Comparison of ENCODE assay signal across 8 cellular contexts in genomic region chr13:75687145-75687763, GRCh38. TPM values are rescaled to one million over a fixed set of nuclear protein-coding genes. Genes with fewer than 3 reads are reported as not detected.
DNase-seq lines count a peak whose midpoint lies in the region; ATAC-seq and TF ChIP-seq lines count a peak whose summit lies in the region.

No MANE protein-coding gene starts in this region.

- no peaks in the 10 kb centered on the region for H4K20me1 ChIP-seq in mammary epithelial cell (ENCODE audit: insufficient read depth, low read length)

- no peak overlapping the region for H3K4me2 ChIP-seq in mammary epithelial cell (ENCODE audit: insufficient read depth, low read depth, low read length)

- intact Hi-C loops in mammary epithelial cell (cut with micrococcal nuclease), result loop anchor here (2.0 to 5.0 kb wide), 4 partner anchors 120 to 1215 kb away; no protein-coding TSS in a partner anchor

- peaks cover 24% of the 10 kb centered on the region for H3K4me1 ChIP-seq in mammary epithelial cell (ENCODE audit: insufficient read depth, low read length)

- H3K36me3 Mint-ChIP-seq in nephron (ENCODE audit: low read depth) (no peaks in the 10 kb centered on the region), T-helper 17 cell (ENCODE audit: low read depth) (peaks cover 5% of the 10 kb centered on the region)

- CTCF ChIA-PET in mammary epithelial cell (lab: Charles Lee; ENCODE audit: low non-redundant PET), result interaction anchor here (0.6 to 1.0 kb wide), 4 partner anchors 11 to 979 kb away, joined by 3 to 18 read pairs (median 4); no protein-coding TSS in a partner anchor

- peaks cover 3% of the 10 kb centered on the region for H3K9me3 Mint-ChIP-seq in nephron

- H3K27ac ChIP-seq in mammary epithelial cell (ENCODE audit: insufficient read depth, low read depth, low read length), result no peak overlapping the region

- peaks cover 3% of the 10 kb centered on the region for H3K79me2 ChIP-seq in mammary epithelial cell (ENCODE audit: insufficient read depth, low read length)

- H3K27me3 Mint-ChIP-seq in nephron (ENCODE audit: low read depth) (no peaks in the 10 kb centered on the region), T-helper 17 cell (no peaks in the 10 kb centered on the region)

- peak; percentile 59 for TF ChIP-seq CTCF in mammary epithelial cell (conservative IDR thresholded peaks at IDR 0.05 in 1 of 2, IDR thresholded peaks at IDR 0.05 in 1 of 2; ENCODE audit: extremely low read depth in 1 of 2, insufficient read depth in 1 of 2, low read depth in 1 of 2, low read length in 2 of 2)
- peak; percentile 46 to 61 (median 48) for TF ChIP-seq CTCF in nephron (IDR thresholded peaks at IDR 0.05; ENCODE audit: unreplicated experiment in 3 of 3)

- no peaks in the 10 kb centered on the region for H3K27me3 ChIP-seq in mammary epithelial cell (ENCODE audit: insufficient read depth, low read length)

- no peak overlapping the region for H3K4me3 ChIP-seq in mammary epithelial cell (replicated peaks in 1 of 3; ENCODE audit: insufficient read depth in 1 of 3, low read depth in 2 of 3, low read length in 3 of 3)

- no peaks in the 10 kb centered on the region for H3K9me3 ChIP-seq in mammary epithelial cell (replicated peaks; ENCODE audit: insufficient read depth, low read length)
- H3K9me3 ChIP-seq in T-helper 17 cell (ENCODE audit: control insufficient read depth, low read length, poor library complexity, severe bottlenecking), result no peaks in the 10 kb centered on the region

- no peak overlapping the region for H3K4me3 Mint-ChIP-seq in nephron
- no peak overlapping the region for H3K4me3 Mint-ChIP-seq in T-helper 17 cell

- H3K27ac Mint-ChIP-seq in nephron (no peak overlapping the region), T-helper 17 cell (no peak overlapping the region)

- H3K9ac ChIP-seq in mammary epithelial cell (ENCODE audit: insufficient read depth, low read length), result no peak overlapping the region

- H3K4me1 Mint-ChIP-seq in nephron (no peaks in the 10 kb centered on the region), T-helper 17 cell (peaks cover 7% of the 10 kb centered on the region)

- no peaks in the 10 kb centered on the region for H3K36me3 ChIP-seq in mammary epithelial cell (ENCODE audit: insufficient read depth, low read length)

- ATAC-seq in T-helper 17 cell, result no peak
- ATAC-seq in GM21619 (IDR thresholded peaks at IDR 0.05; ENCODE audit: unreplicated experiment), result no peak

- no peak overlapping the region for H2AFZ ChIP-seq in mammary epithelial cell (ENCODE audit: low read depth, low read length)

- no TSS peak for BruUV-seq in mammary epithelial cell (replicated peaks; lab: Mats Ljungman, UMichigan)

- dilution Hi-C loops in mammary epithelial cell (cut with HindIII; ENCODE audit: low sequenced_read_pairs), result no loop called here

- in situ Hi-C loops in mammary epithelial cell (cut with MboI; ENCODE audit: low sequenced_read_pairs in 2 of 2), result loop anchor here (25.0 kb wide), 2 partner anchors 325 to 775 kb away; no protein-coding TSS in a partner anchor

- DNase-seq in ELR (ENCODE audit: low read depth) (peak; percentile 72), NAMALWA (ENCODE audit: low spot score) (peak; percentile 26), mammary epithelial cell (peak; percentile 53), T-helper 17 cell (no peak), T-helper 1 cell (no peak)
- no peak for DNase-seq in activated naive CD4-positive, alpha-beta T cell (lab: John Stamatoyannopoulos, UW)

RNA-seq across cellular contexts. Expression of gene LMO7, which starts 51.1 kb away (rescaled TPM):
- total RNA-seq in mammary epithelial cell (10 to 100 TPM; 26.4 to 44.8 TPM), T-helper 17 cell (10 to 100 TPM; 10.2 to 12.3 TPM)
- 7.1 TPM for polyA plus RNA-seq in mammary epithelial cell
- 53.8 TPM for polyA minus RNA-seq in mammary epithelial cell

Comparison
In these comparisons a context has a peak if more than half of its experiments do, and no peak if none do; other contexts are left out.
1. DNase-seq: peak in ELR (single experiment), NAMALWA (single experiment) and mammary epithelial cell (single experiment); none in T-helper 17 cell (0 of 3), T-helper 1 cell (0 of 5) and activated naive CD4-positive, alpha-beta T cell (0 of 4).